Comparison of ENCODE assay signal across 8 cellular contexts in the genomic region with DNA sequence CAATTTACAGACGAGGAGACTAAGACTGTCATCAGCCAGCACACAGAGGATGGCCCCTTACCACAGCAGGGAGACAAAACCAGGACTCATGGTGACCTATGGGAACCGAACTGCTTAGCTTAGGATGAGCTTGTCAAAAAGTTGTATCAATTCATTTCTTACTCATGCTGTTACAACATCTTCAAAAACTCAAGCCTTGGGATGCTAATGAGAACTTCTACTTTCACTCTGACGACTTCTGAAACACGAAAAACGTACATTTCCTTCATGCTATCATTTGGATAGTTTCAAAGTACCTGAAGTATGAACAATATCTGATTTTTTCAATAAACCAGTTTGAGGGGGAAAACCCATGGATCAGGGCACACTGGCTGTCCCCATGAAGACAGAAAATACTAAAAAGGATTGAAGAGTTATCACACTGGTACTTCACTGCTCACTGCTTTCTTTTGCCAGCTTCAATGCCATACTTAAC. TPM values are rescaled to one million over a fixed set of nuclear protein-coding genes. Genes with fewer than 3 reads are reported as not detected.
A peak's percentile ranks its signal among the peaks of the same experiment; 100 is the strongest.
DNase-seq lines count a peak whose midpoint lies in the region; ATAC-seq and TF ChIP-seq lines count a peak whose summit lies in the region.

No MANE protein-coding gene starts in this region.

- H3K36me3 Mint-ChIP-seq in activated T-cell treated with anti-CD3 and anti-CD28 coated beads, Interleukin-2, amount 50 U/mL, for 72 hours (ENCODE audit: insufficient read depth in 2 of 2) = peaks cover 3 to 10% of the 10 kb centered on the region in 2 donors

- H3K9me3 ChIP-seq in ascending aorta = no peaks in the 10 kb centered on the region

- H3K9me3 Mint-ChIP-seq in activated T-cell treated with anti-CD3 and anti-CD28 coated beads, Interleukin-2, amount 50 U/mL, for 72 hours = no peaks in the 10 kb centered on the region

- peak overlapping the region; percentile 96 for H3K27ac Mint-ChIP-seq in activated T-cell treated with anti-CD3 and anti-CD28 coated beads, Interleukin-2, amount 50 U/mL, for 72 hours

- no peaks in the 10 kb centered on the region for H3K27me3 Mint-ChIP-seq in activated T-cell treated with anti-CD3 and anti-CD28 coated beads, Interleukin-2, amount 50 U/mL, for 72 hours (ENCODE audit: low read depth)

- peak; percentile 67 for ATAC-seq in GM19463 (IDR thresholded peaks at IDR 0.05; ENCODE audit: unreplicated experiment)
- peak; percentile 51 for ATAC-seq in HG03175 (IDR thresholded peaks at IDR 0.05; ENCODE audit: unreplicated experiment)
- ATAC-seq in activated T-cell treated with anti-CD3 and anti-CD28 coated beads, Interleukin-2, amount 50 U/mL, for 72 hours (replicated peaks in 1 of 2) = peak; percentile 75 to 77

- no peak for TF ChIP-seq CTCF in GM06990 (IDR thresholded peaks at IDR 0.05; ENCODE audit: insufficient read depth, low read length, poor library complexity, severe bottlenecking)
- TF ChIP-seq CTCF in ascending aorta (IDR thresholded peaks at IDR 0.05) = no peak

- peak overlapping the region; percentile 76 to 78 for H3K4me3 Mint-ChIP-seq in activated T-cell treated with anti-CD3 and anti-CD28 coated beads, Interleukin-2, amount 50 U/mL, for 72 hours

- no peak overlapping the region for H3K4me3 ChIP-seq in GM06990 (replicated peaks; ENCODE audit: low read depth, low read length)
- no peak overlapping the region for H3K4me3 ChIP-seq in ascending aorta

- DNase-seq in GM06990 (ENCODE audit: extremely low read depth, insufficient read length) = peak; percentile 76
- DNase-seq in activated T-cell treated with anti-CD3 and anti-CD28 coated beads, Interleukin-2, amount 50 U/mL, for 72 hours = peak; percentile 37 to 48
- DNase-seq in ascending aorta (ENCODE audit: low spot score in 2 of 2) = no peak
- no peak for DNase-seq in Kasumi-1 (lab: John Stamatoyannopoulos, UW)
- no peak for DNase-seq in HUDEP-2 (lab: John Stamatoyannopoulos, UW; ENCODE audit: unreplicated experiment in 76 of 76)
- no peak for DNase-seq in NCI-H1930 (lab: John Stamatoyannopoulos, UW)

- intact Hi-C loops in ascending aorta (cut with DNase I) = no loop called here

- H3K27me3 ChIP-seq in GM06990 (replicated peaks; ENCODE audit: control insufficient read depth, insufficient read depth, low read length) (no peaks in the 10 kb centered on the region), ascending aorta (no peaks in the 10 kb centered on the region)

- no peaks in the 10 kb centered on the region for H3K36me3 ChIP-seq in GM06990 (ENCODE audit: control insufficient read depth, insufficient read depth, low read length)
- no peaks in the 10 kb centered on the region for H3K36me3 ChIP-seq in ascending aorta

- no peak overlapping the region for H3K27ac ChIP-seq in ascending aorta

- H3K4me1 ChIP-seq in ascending aorta = no peaks in the 10 kb centered on the region

- peaks cover 94% of the 10 kb centered on the region for H3K4me1 Mint-ChIP-seq in activated T-cell treated with anti-CD3 and anti-CD28 coated beads, Interleukin-2, amount 50 U/mL, for 72 hours (ENCODE audit: low read depth)

RNA-seq across cellular contexts. Expression of a gene that starts 31.9 kb away (rescaled TPM):
- total RNA-seq in activated T-cell treated with anti-CD3 and anti-CD28 coated beads, Interleukin-2, amount 50 U/mL, for 72 hours = 10 to 100 TPM; 25.8 to 30.8 TPM
- total RNA-seq in ascending aorta = 14.5 TPM

Comparison
In these comparisons a context has a peak if more than half of its experiments do, and no peak if none do; other contexts are left out.
1. DNase-seq: peak in GM06990 (single experiment) and activated T-cell treated with anti-CD3 and anti-CD28 coated beads, Interleukin-2, amount 50 U/mL, for 72 hours (2 of 2); none in ascending aorta (0 of 2), Kasumi-1 (0 of 2), HUDEP-2 (0 of 76) and NCI-H1930 (0 of 2).
2. Peak in every context shown above with its lines, with median percentiles within 50 percentile points of each other: ATAC-seq.